33 cellular contexts compared by ENCODE assay signal in genomic region chr10:104479906-104480579, GRCh38.
A peak's percentile ranks its signal among the peaks of the same experiment; 100 is the strongest.
DNase-seq lines count a peak whose midpoint lies in the region; ATAC-seq and TF ChIP-seq lines count a peak whose summit lies in the region.
"Had no signal": no experiment of that assay in that cellular context is flagged by ENCODE, and none has a peak within 500 bp of the region (broad histone marks: within the 10 kb centered on the region; RNA-seq: fewer than 3 reads in every experiment).

No MANE protein-coding gene starts in this region.

- peaks cover 7% of the 10 kb centered on the region for H3K27me3 Mint-ChIP-seq in activated T-helper 1 cell treated with anti-CD3 and anti-CD28 coated beads, Interleukin-12 subunit alpha, Interleukin-12 subunit beta, Interleukin-2, Interleukin-4 antibody, amounts not matched to agents 30 ng/mL and 10 ng/mL and 1 ng/mL, durations not matched to agents 14 hours and 24 hours and 36 hours (ENCODE audit: insufficient read depth)

- POLR2A ChIA-PET in HEK293 (lab: Yijun Ruan, JAX) = no interaction called here

- H3K27me3 ChIP-seq in ascending aorta (no peaks in the 10 kb centered on the region), right lobe of liver (no peaks in the 10 kb centered on the region)
- H3K27me3 ChIP-seq: MG63 had no signal

- H3K27ac ChIP-seq in HEK293 (ENCODE audit: extremely low read depth, low read depth, low read length) (no peak overlapping the region; the same call in 1 of the 2 replicates), ascending aorta (peak overlapping the region; percentile 6 to 56), right lobe of liver (no peak overlapping the region)
- H3K27ac ChIP-seq: C4-2B, heart left ventricle, left lung, SK-N-MC, VCaP had no signal

- no peaks in the 10 kb centered on the region for H3K4me1 Mint-ChIP-seq in activated T-helper 1 cell treated with anti-CD3 and anti-CD28 coated beads, Interleukin-12 subunit alpha, Interleukin-12 subunit beta, Interleukin-2, Interleukin-4 antibody, amounts not matched to agents 30 ng/mL and 10 ng/mL and 1 ng/mL, durations not matched to agents 14 hours and 24 hours and 36 hours (ENCODE audit: low read depth)
- H3K4me1 Mint-ChIP-seq: activated CD4-positive, alpha-beta T cell treated with anti-CD3 and anti-CD28 coated beads, Interleukin-2, amount 10 ng/mL, durations not matched to agents 7 days and 5 days; activated CD8-positive, alpha-beta memory T cell treated with anti-CD3 and anti-CD28 coated beads, Interleukin-2, amount 10 ng/mL, durations not matched to agents 7 days and 5 days; IgD-negative memory B cell; mesothelial cell of epicardium had no signal

- DNase-seq in NCI-H146 treated with DMSO at 0.1 percent for 48 hours (lab: John Stamatoyannopoulos, UW; ENCODE audit: unreplicated experiment) (peak; percentile 77), ascending aorta (ENCODE audit: low spot score in 2 of 2) (no peak), left kidney (ENCODE audit: low read depth, low spot score) (peak; percentile 15), kidney glomerular epithelial cell (lab: John Stamatoyannopoulos, UW) (no peak), right lobe of liver (no peak), NCI-H2171 treated with DMSO at 0.1 percent for 48 hours (lab: John Stamatoyannopoulos, UW) (no peak)
- DNase-seq in activated T-helper 1 cell treated with anti-CD3 and anti-CD28 coated beads, Interleukin-12 subunit alpha, Interleukin-12 subunit beta, Interleukin-2, Interleukin-4 antibody, amounts not matched to agents 30 ng/mL and 10 ng/mL and 1 ng/mL, durations not matched to agents 14 hours and 24 hours and 36 hours (ENCODE audit: low spot score) = no peak
- DNase-seq: activated CD4-positive, alpha-beta T cell treated with anti-CD3 and anti-CD28 coated beads, Interleukin-2, amount 10 ng/mL, durations not matched to agents 7 days and 5 days; activated CD8-positive, alpha-beta memory T cell treated with anti-CD3 and anti-CD28 coated beads, Interleukin-2, amount 10 ng/mL, durations not matched to agents 7 days and 5 days; activated naive CD4-positive, alpha-beta T cell treated with anti-CD3 and anti-CD28 coated beads for 36 hours; activated T-cell treated with anti-CD3 and anti-CD28 coated beads, Interleukin-2, amount 50 U/mL, for 72 hours; amniotic stem cell; Calu3; caudate nucleus; dermis blood vessel endothelial cell; H9; heart left ventricle; left lung; MG63; naive thymus-derived CD4-positive, alpha-beta T cell; NCI-H1436; NCI-H524; nucleus accumbens; RPMI8226; stimulated activated naive CD8-positive, alpha-beta T cell treated with anti-CD3 and anti-CD28 coated beads, Interleukin-15, Interleukin-2, amounts not matched to agents 100 U/mL and 50 U/mL, for 24 hours; T-helper 17 cell had no signal

- H3K9me3 ChIP-seq in HEK293 (ENCODE audit: control insufficient read depth, insufficient read depth, low read depth, low read length) = no peaks in the 10 kb centered on the region
- no peaks in the 10 kb centered on the region for H3K9me3 ChIP-seq in ascending aorta
- no peaks in the 10 kb centered on the region for H3K9me3 ChIP-seq in right lobe of liver
- H3K9me3 ChIP-seq: heart left ventricle, left lung, MG63, tibial artery had no signal

- H3K4me1 ChIP-seq in HEK293 (ENCODE audit: control insufficient read depth, insufficient read depth, low read length) = no peaks in the 10 kb centered on the region
- no peaks in the 10 kb centered on the region for H3K4me1 ChIP-seq in ascending aorta
- H3K4me1 ChIP-seq in right lobe of liver = no peaks in the 10 kb centered on the region
- H3K4me1 ChIP-seq: heart left ventricle, left lung, tibial artery had no signal

- ATAC-seq in right lobe of liver = no peak
- ATAC-seq: activated CD8-positive, alpha-beta memory T cell treated with anti-CD3 and anti-CD28 coated beads, Interleukin-2, amount 10 ng/mL, durations not matched to agents 7 days and 5 days; activated T-cell treated with anti-CD3 and anti-CD28 coated beads, Interleukin-2, amount 50 U/mL, for 72 hours; heart left ventricle; left lung; naive thymus-derived CD4-positive, alpha-beta T cell; stimulated activated naive CD8-positive, alpha-beta T cell treated with anti-CD3 and anti-CD28 coated beads, Interleukin-15, Interleukin-2, amounts not matched to agents 100 U/mL and 50 U/mL, for 24 hours; T-helper 17 cell had no signal

- CTCF ChIA-PET in HEK293 (lab: Yijun Ruan, JAX) = interaction anchor here (0.7 kb wide), 1 partner anchor 33 kb away, joined by 3 read pairs; no protein-coding TSS in a partner anchor

- no peaks in the 10 kb centered on the region for H3K36me3 Mint-ChIP-seq in activated T-helper 1 cell treated with anti-CD3 and anti-CD28 coated beads, Interleukin-12 subunit alpha, Interleukin-12 subunit beta, Interleukin-2, Interleukin-4 antibody, amounts not matched to agents 30 ng/mL and 10 ng/mL and 1 ng/mL, durations not matched to agents 14 hours and 24 hours and 36 hours (ENCODE audit: low read depth)
- H3K36me3 Mint-ChIP-seq: activated CD8-positive, alpha-beta memory T cell treated with anti-CD3 and anti-CD28 coated beads, Interleukin-2, amount 10 ng/mL, durations not matched to agents 7 days and 5 days; IgD-negative memory B cell; mesothelial cell of epicardium; naive thymus-derived CD4-positive, alpha-beta T cell had no signal

- intact Hi-C loops in ascending aorta (cut with DNase I) (no loop called here), right lobe of liver (cut with DNase I) (no loop called here)
- intact Hi-C loops in activated T-helper 1 cell treated with anti-CD3 and anti-CD28 coated beads, Interleukin-12 subunit alpha, Interleukin-12 subunit beta, Interleukin-2, Interleukin-4 antibody, amounts not matched to agents 30 ng/mL and 10 ng/mL and 1 ng/mL, durations not matched to agents 14 hours and 24 hours and 36 hours (cut with micrococcal nuclease) = no loop called here

- no peak for TF ChIP-seq CTCF in HEK293 (tag by site-specific recombination; IDR thresholded peaks at IDR 0.05)
- no peak for TF ChIP-seq CTCF in ascending aorta (IDR thresholded peaks at IDR 0.05)
- TF ChIP-seq CTCF in right lobe of liver (IDR thresholded peaks at IDR 0.05) = no peak

- no peak overlapping the region for H3K27ac Mint-ChIP-seq in activated T-helper 1 cell treated with anti-CD3 and anti-CD28 coated beads, Interleukin-12 subunit alpha, Interleukin-12 subunit beta, Interleukin-2, Interleukin-4 antibody, amounts not matched to agents 30 ng/mL and 10 ng/mL and 1 ng/mL, durations not matched to agents 14 hours and 24 hours and 36 hours
- H3K27ac Mint-ChIP-seq: activated CD4-positive, alpha-beta T cell treated with anti-CD3 and anti-CD28 coated beads, Interleukin-2, amount 10 ng/mL, durations not matched to agents 7 days and 5 days; activated CD8-positive, alpha-beta memory T cell treated with anti-CD3 and anti-CD28 coated beads, Interleukin-2, amount 10 ng/mL, durations not matched to agents 7 days and 5 days; activated naive CD4-positive, alpha-beta T cell treated with anti-CD3 and anti-CD28 coated beads for 36 hours; activated T-cell treated with anti-CD3 and anti-CD28 coated beads, Interleukin-2, amount 50 U/mL, for 72 hours; IgD-negative memory B cell; mesothelial cell of epicardium; naive thymus-derived CD4-positive, alpha-beta T cell; T-helper 17 cell had no signal

- no peak for TF ChIP-seq POLR2A in right lobe of liver (IDR thresholded peaks at IDR 0.05)

- no peak overlapping the region for H3K4me3 ChIP-seq in HEK293 (ENCODE audit: low read depth, low read length)
- no peak overlapping the region for H3K4me3 ChIP-seq in ascending aorta
- H3K4me3 ChIP-seq in right lobe of liver = no peak overlapping the region
- H3K4me3 ChIP-seq: heart left ventricle, left lung, MG63, SK-N-MC, tibial artery had no signal

- 67% methylated on average over 6 of the region's 6 CpGs for WGBS in right lobe of liver (ENCODE audit: insufficient coverage, low coverage, low lambda C conversion rate, missing lambda C conversion rate)

- H3K36me3 ChIP-seq in HEK293 (ENCODE audit: control insufficient read depth in 2 of 2, insufficient read depth in 1 of 2, low read length in 2 of 2) = no peaks in the 10 kb centered on the region
- H3K36me3 ChIP-seq in ascending aorta = no peaks in the 10 kb centered on the region
- H3K36me3 ChIP-seq in right lobe of liver = no peaks in the 10 kb centered on the region
- H3K36me3 ChIP-seq: heart left ventricle, left lung, MG63, tibial artery had no signal

- no peaks in the 10 kb centered on the region for H3K9me3 Mint-ChIP-seq in activated T-helper 1 cell treated with anti-CD3 and anti-CD28 coated beads, Interleukin-12 subunit alpha, Interleukin-12 subunit beta, Interleukin-2, Interleukin-4 antibody, amounts not matched to agents 30 ng/mL and 10 ng/mL and 1 ng/mL, durations not matched to agents 14 hours and 24 hours and 36 hours
- H3K9me3 Mint-ChIP-seq: activated CD4-positive, alpha-beta T cell treated with anti-CD3 and anti-CD28 coated beads, Interleukin-2, amount 10 ng/mL, durations not matched to agents 7 days and 5 days; activated naive CD4-positive, alpha-beta T cell treated with anti-CD3 and anti-CD28 coated beads for 36 hours; activated T-cell treated with anti-CD3 and anti-CD28 coated beads, Interleukin-2, amount 50 U/mL, for 72 hours; H9; mesothelial cell of epicardium; naive thymus-derived CD4-positive, alpha-beta T cell had no signal

- H3K4me3 Mint-ChIP-seq in activated T-helper 1 cell treated with anti-CD3 and anti-CD28 coated beads, Interleukin-12 subunit alpha, Interleukin-12 subunit beta, Interleukin-2, Interleukin-4 antibody, amounts not matched to agents 30 ng/mL and 10 ng/mL and 1 ng/mL, durations not matched to agents 14 hours and 24 hours and 36 hours = no peak overlapping the region
- H3K4me3 Mint-ChIP-seq: activated CD4-positive, alpha-beta T cell treated with anti-CD3 and anti-CD28 coated beads, Interleukin-2, amount 10 ng/mL, durations not matched to agents 7 days and 5 days; activated CD8-positive, alpha-beta memory T cell treated with anti-CD3 and anti-CD28 coated beads, Interleukin-2, amount 10 ng/mL, durations not matched to agents 7 days and 5 days; activated naive CD4-positive, alpha-beta T cell treated with anti-CD3 and anti-CD28 coated beads for 36 hours; activated T-cell treated with anti-CD3 and anti-CD28 coated beads, Interleukin-2, amount 50 U/mL, for 72 hours; H9; IgD-negative memory B cell; mesothelial cell of epicardium; naive thymus-derived CD4-positive, alpha-beta T cell; T-helper 17 cell had no signal

TF ChIP-seq in HEK293, 187 proteins besides CTCF, POLR2A, EP300 and RAD21 (continues in another document):
- TF ChIP-seq ZNF555 (tag by site-specific recombination; conservative IDR thresholded peaks at IDR 0.05) = no peak
- no peak for TF ChIP-seq REPIN1 (tag by site-specific recombination; IDR thresholded peaks at IDR 0.05; ENCODE audit: low read depth)
- peak; percentile 20; the same call in 1 of the 2 replicates for TF ChIP-seq FEZF1 (tag by site-specific recombination; IDR thresholded peaks at IDR 0.05)
- TF ChIP-seq ZNF223 (tag by site-specific recombination; IDR thresholded peaks at IDR 0.05) = no peak

Comparison
In these comparisons a context has a peak if more than half of its experiments do, and no peak if none do; other contexts are left out.
1. H3K27ac ChIP-seq: peak in ascending aorta (2 of 2); none in HEK293 (single experiment) and right lobe of liver (0 of 3).
2. DNase-seq: peak in NCI-H146 treated with DMSO at 0.1 percent for 48 hours (single experiment) and left kidney (single experiment); none in ascending aorta (0 of 2), kidney glomerular epithelial cell (single experiment), activated T-helper 1 cell treated with anti-CD3 and anti-CD28 coated beads, Interleukin-12 subunit alpha, Interleukin-12 subunit beta, Interleukin-2, Interleukin-4 antibody, amounts not matched to agents 30 ng/mL and 10 ng/mL and 1 ng/mL, durations not matched to agents 14 hours and 24 hours and 36 hours (single experiment), right lobe of liver (0 of 3) and NCI-H2171 treated with DMSO at 0.1 percent for 48 hours (single experiment).